ENCODE assay signal across 8 cellular contexts in genomic region chr2:42569116-42569711, GRCh38. TPM values are rescaled to one million over a fixed set of nuclear protein-coding genes. Genes with fewer than 3 reads are reported as not detected.
DNase-seq lines count a peak whose midpoint lies in the region; ATAC-seq, FAIRE-seq and TF ChIP-seq lines count a peak whose summit lies in the region.

No MANE protein-coding gene starts in this region.

- H3K9ac ChIP-seq in keratinocyte (ENCODE audit: control insufficient read depth, extremely low read depth, insufficient read depth, low read length): peak overlapping the region; percentile 78

- FAIRE-seq in bronchial epithelial cell (lab: Jason Lieb, UNC) (no peak), keratinocyte (lab: Jason Lieb, UNC) (no peak)

- H3K9me3 ChIP-seq in keratinocyte (ENCODE audit: control insufficient read depth, low read depth, low read length): no peaks in the 10 kb centered on the region

- ATAC-seq in HG02840 (IDR thresholded peaks at IDR 0.05; ENCODE audit: low FRiP score, unreplicated experiment): peak; percentile 11
- ATAC-seq in HG02623 (IDR thresholded peaks at IDR 0.05; ENCODE audit: unreplicated experiment): no peak
- ATAC-seq in HG03520 (IDR thresholded peaks at IDR 0.05; ENCODE audit: unreplicated experiment): no peak

- peak overlapping the region; percentile 64 for H3K27ac ChIP-seq in keratinocyte (ENCODE audit: control insufficient read depth, insufficient read depth, low read length)

- peaks cover 12% of the 10 kb centered on the region for H3K79me2 ChIP-seq in keratinocyte (ENCODE audit: control insufficient read depth, insufficient read depth, low read length)

- H3K4me3 ChIP-seq in GM06990 (replicated peaks; ENCODE audit: low read depth, low read length): peak overlapping the region; percentile 86
- peak overlapping the region; percentile 81 for H3K4me3 ChIP-seq in bronchial epithelial cell (ENCODE audit: low read depth, low read length)
- peak overlapping the region; percentile 70 to 83 (median 81) for H3K4me3 ChIP-seq in keratinocyte (ENCODE audit: control insufficient read depth in 2 of 3, extremely low read depth in 1 of 3, insufficient read depth in 2 of 3, low read depth in 1 of 3, low read length in 3 of 3)

- no peaks in the 10 kb centered on the region for H3K27me3 ChIP-seq in GM06990 (replicated peaks; ENCODE audit: control insufficient read depth, insufficient read depth, low read length)
- no peaks in the 10 kb centered on the region for H3K27me3 ChIP-seq in bronchial epithelial cell (ENCODE audit: control insufficient read depth, insufficient read depth, low read length)
- H3K27me3 ChIP-seq in keratinocyte (ENCODE audit: control insufficient read depth, extremely low read depth, insufficient read depth, low read length): no peaks in the 10 kb centered on the region

- peak overlapping the region; percentile 90 for H3K4me2 ChIP-seq in keratinocyte (ENCODE audit: control insufficient read depth, extremely low read depth, insufficient read depth, low read depth, low read length)

- peak overlapping the region; percentile 84 for H2AFZ ChIP-seq in keratinocyte (ENCODE audit: control insufficient read depth, low read length)

- H3K36me3 ChIP-seq in GM06990 (ENCODE audit: control insufficient read depth, insufficient read depth, low read length) (no peaks in the 10 kb centered on the region; the same call in 1 of the 2 replicates), bronchial epithelial cell (ENCODE audit: control insufficient read depth, insufficient read depth, low read length) (peaks cover 3% of the 10 kb centered on the region), keratinocyte (ENCODE audit: control insufficient read depth in 2 of 2, extremely low read depth in 1 of 2, insufficient read depth in 2 of 2, low read length in 2 of 2) (peaks cover 0 to 2% of the 10 kb centered on the region in 2 experiments)

- H3K4me1 ChIP-seq in keratinocyte (ENCODE audit: control insufficient read depth, extremely low read depth, insufficient read depth, low read length): peaks cover 6% of the 10 kb centered on the region

- DNase-seq in GM06990 (ENCODE audit: extremely low read depth, insufficient read length) (peak; percentile 23), bronchial epithelial cell (ENCODE audit: low read depth) (no peak), keratinocyte (ENCODE audit: low read depth, low spot score) (no peak)
- peak; percentile 32 for DNase-seq in stimulated activated CD4-positive, alpha-beta T cell treated with anti-CD3 and anti-CD28 coated beads, Interleukin-15, amount 100 ng/mL, for 24 hours

- no peaks in the 10 kb centered on the region for H4K20me1 ChIP-seq in keratinocyte (ENCODE audit: control insufficient read depth, extremely low read depth, insufficient read depth, low read length)

- no peak for TF ChIP-seq CTCF in GM06990 (IDR thresholded peaks at IDR 0.05; ENCODE audit: insufficient read depth, low read length, poor library complexity, severe bottlenecking)
- no peak for TF ChIP-seq CTCF in bronchial epithelial cell (IDR thresholded peaks at IDR 0.05; ENCODE audit: insufficient read depth, low read length, severe bottlenecking)
- no peak for TF ChIP-seq CTCF in keratinocyte (optimal IDR thresholded peaks at IDR 0.05 in 1 of 3, IDR thresholded peaks at IDR 0.05 in 1 of 3, conservative IDR thresholded peaks at IDR 0.05 in 1 of 3; ENCODE audit: extremely low read depth in 1 of 3, insufficient read depth in 2 of 3, low read length in 3 of 3)

- dilution Hi-C loops in keratinocyte (cut with MboI; ENCODE audit: extremely low pct_ligation_motif_present, low sequenced_read_pairs): no loop called here

- no peaks in the 10 kb centered on the region for H3K9me1 ChIP-seq in keratinocyte (ENCODE audit: control insufficient read depth, extremely low read depth, insufficient read depth, low read length)

TF ChIP-seq in PFSK-1, 5 proteins besides CTCF, POLR2A, EP300 and RAD21:
- no peak for TF ChIP-seq FOXP2 (optimal IDR thresholded peaks at IDR 0.05; ENCODE audit: borderline replicate concordance, extremely low read depth, extremely low read length, insufficient read depth)
- no peak; the same call in 1 of the 2 replicates for TF ChIP-seq SIN3A (IDR thresholded peaks at IDR 0.05; ENCODE audit: borderline replicate concordance, insufficient read depth, low read length)
- TF ChIP-seq, protein P1, sequence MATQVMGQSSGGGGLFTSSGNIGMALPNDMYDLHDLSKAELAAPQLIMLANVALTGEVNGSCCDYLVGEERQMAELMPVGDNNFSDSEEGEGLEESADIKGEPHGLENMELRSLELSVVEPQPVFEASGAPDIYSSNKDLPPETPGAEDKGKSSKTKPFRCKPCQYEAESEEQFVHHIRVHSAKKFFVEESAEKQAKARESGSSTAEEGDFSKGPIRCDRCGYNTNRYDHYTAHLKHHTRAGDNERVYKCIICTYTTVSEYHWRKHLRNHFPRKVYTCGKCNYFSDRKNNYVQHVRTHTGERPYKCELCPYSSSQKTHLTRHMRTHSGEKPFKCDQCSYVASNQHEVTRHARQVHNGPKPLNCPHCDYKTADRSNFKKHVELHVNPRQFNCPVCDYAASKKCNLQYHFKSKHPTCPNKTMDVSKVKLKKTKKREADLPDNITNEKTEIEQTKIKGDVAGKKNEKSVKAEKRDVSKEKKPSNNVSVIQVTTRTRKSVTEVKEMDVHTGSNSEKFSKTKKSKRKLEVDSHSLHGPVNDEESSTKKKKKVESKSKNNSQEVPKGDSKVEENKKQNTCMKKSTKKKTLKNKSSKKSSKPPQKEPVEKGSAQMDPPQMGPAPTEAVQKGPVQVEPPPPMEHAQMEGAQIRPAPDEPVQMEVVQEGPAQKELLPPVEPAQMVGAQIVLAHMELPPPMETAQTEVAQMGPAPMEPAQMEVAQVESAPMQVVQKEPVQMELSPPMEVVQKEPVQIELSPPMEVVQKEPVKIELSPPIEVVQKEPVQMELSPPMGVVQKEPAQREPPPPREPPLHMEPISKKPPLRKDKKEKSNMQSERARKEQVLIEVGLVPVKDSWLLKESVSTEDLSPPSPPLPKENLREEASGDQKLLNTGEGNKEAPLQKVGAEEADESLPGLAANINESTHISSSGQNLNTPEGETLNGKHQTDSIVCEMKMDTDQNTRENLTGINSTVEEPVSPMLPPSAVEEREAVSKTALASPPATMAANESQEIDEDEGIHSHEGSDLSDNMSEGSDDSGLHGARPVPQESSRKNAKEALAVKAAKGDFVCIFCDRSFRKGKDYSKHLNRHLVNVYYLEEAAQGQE (IDR thresholded peaks at IDR 0.05; ENCODE audit: insufficient read depth in 1 of 2, low read depth in 2 of 2, low read length in 2 of 2): no peak
- peak; percentile 56; the same call in 1 of the 2 replicates for TF ChIP-seq TAF1 (IDR thresholded peaks at IDR 0.05; ENCODE audit: borderline replicate concordance, insufficient read depth, low read length)
- peak; percentile 42; the same call in 1 of the 2 replicates for TF ChIP-seq POLR2AphosphoS5 (IDR thresholded peaks at IDR 0.05; ENCODE audit: low read depth, low read length)

RNA-seq across cellular contexts. Expression of gene MTA3, which starts 0.8 kb away (rescaled TPM):
- polyA plus RNA-seq in PFSK-1 (2012; ENCODE audit: insufficient read length, low read depth): 21.8 TPM
- 18.2 and 30.2 TPM in 2 replicates for total RNA-seq in bronchial epithelial cell
- polyA plus RNA-seq in keratinocyte: 24.3 to 34.3 TPM (median 29.4 TPM) in 3 replicates
- 125 TPM for polyA plus RNA-seq in keratinocyte (2011; ENCODE audit: low read depth)
- 25.6 and 37.2 TPM in 2 replicates for polyA plus RNA-seq in keratinocyte (2011; cell fraction: cytosol; rRNA removed)
- polyA plus RNA-seq in keratinocyte (2011; cell fraction: nucleus; rRNA removed): 33.4 and 35.3 TPM in 2 replicates
- 20.4 and 26.5 TPM in 2 replicates for polyA plus RNA-seq in keratinocyte (2012; ENCODE audit: low replicate concordance)
- polyA minus RNA-seq in keratinocyte: 18.6 to 31.7 TPM (median 21.8 TPM) in 3 replicates
- 10.9 TPM for polyA minus RNA-seq in keratinocyte (2011; cell fraction: cytosol; rRNA and poly(A)+ RNA removed)
- 13.5 and 29.2 TPM in 2 replicates for polyA minus RNA-seq in keratinocyte (2011; cell fraction: nucleus; rRNA and poly(A)+ RNA removed)

Comparison
In these comparisons a context has a peak if more than half of its experiments do, and no peak if none do; other contexts are left out.
1. DNase-seq: peak in GM06990 (single experiment) and stimulated activated CD4-positive, alpha-beta T cell treated with anti-CD3 and anti-CD28 coated beads, Interleukin-15, amount 100 ng/mL, for 24 hours (single experiment); none in bronchial epithelial cell (single experiment) and keratinocyte (single experiment).
2. Peak in every context shown above with its lines, with median percentiles within 50 percentile points of each other: H3K4me3 ChIP-seq.